ENCODE assay signal across 7 cellular contexts in the genomic region with DNA sequence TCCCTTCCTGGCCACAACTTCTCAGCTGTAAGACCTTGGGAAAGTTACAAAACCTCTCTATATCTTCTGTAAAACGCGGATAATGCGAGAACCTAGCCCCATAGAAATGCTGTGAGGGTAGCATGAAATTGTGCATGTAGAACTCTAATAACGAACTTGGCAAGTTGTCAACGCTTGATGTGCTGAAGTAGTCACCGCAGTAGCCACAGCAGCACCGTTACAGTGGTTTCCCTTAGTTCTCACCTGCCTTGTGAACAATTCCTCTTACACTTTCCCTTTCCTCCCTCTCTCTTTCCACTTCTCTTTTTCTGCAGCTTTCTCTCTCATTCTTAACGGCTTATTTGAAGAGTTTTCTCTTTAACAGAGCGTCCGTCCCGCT. TPM values are rescaled to one million over a fixed set of nuclear protein-coding genes. Genes with fewer than 3 reads are reported as not detected.
DNase-seq lines count a peak whose midpoint lies in the region; ATAC-seq and TF ChIP-seq lines count a peak whose summit lies in the region.

No MANE protein-coding gene starts in this region.

- H3K9ac ChIP-seq in Karpas-422 (ENCODE audit: low read length), result peak overlapping the region; percentile 47

- no peaks in the 10 kb centered on the region for H3K9me2 ChIP-seq in Karpas-422 (replicated peaks; ENCODE audit: insufficient read depth, low read length)

- H3K79me2 ChIP-seq in Karpas-422 (ENCODE audit: low read length), result peaks cover 45% of the 10 kb centered on the region

- POLR2A ChIA-PET in activated CD4-positive, alpha-beta memory T cell treated with anti-CD3 and anti-CD28 coated beads for 36 hours (lab: Charles Lee), result no interaction called here

- DNase-seq in GM13976 (ENCODE audit: low spot score) (peak; percentile 55), Karpas-422 (no peak), heart right ventricle (peak in 1 of 2 donors; percentile 6), mucosa of gallbladder (ENCODE audit: low spot score) (no peak)
- peak; percentile 63 for DNase-seq in activated CD4-positive, alpha-beta memory T cell treated with anti-CD3 and anti-CD28 coated beads for 36 hours

- H3K27ac ChIP-seq in Karpas-422 (ENCODE audit: low read length), result no peak overlapping the region
- peak overlapping the region in 1 of 10 donors; percentile 3 for H3K27ac ChIP-seq in heart right ventricle
- H3K27ac ChIP-seq in skin epidermis, result peak overlapping the region in 2 of 21 experiments; percentile 18 to 55

- no peaks in the 10 kb centered on the region for H3K27me3 Mint-ChIP-seq in activated CD4-positive, alpha-beta memory T cell treated with anti-CD3 and anti-CD28 coated beads for 36 hours

- 1% methylated on average over 11 of the region's 11 CpGs for WGBS in heart right ventricle, 2 donors

- TF ChIP-seq CTCF in GM13976 (IDR thresholded peaks at IDR 0.05; ENCODE audit: borderline replicate concordance, control extremely low read depth, extremely low read depth, insufficient read depth, missing control alignments) (no peak), heart right ventricle (IDR thresholded peaks at IDR 0.05) (no peak)

- H3K4me3 ChIP-seq in Karpas-422 (ENCODE audit: low read length) (peak overlapping the region; percentile 74), heart right ventricle (peak overlapping the region; percentile 51 to 97 (median 80)), skin epidermis (peak overlapping the region; percentile 78 to 93 (median 85))

- H3K36me3 ChIP-seq in Karpas-422 (ENCODE audit: insufficient read depth, low read length) (peaks cover 3% of the 10 kb centered on the region; the same call in 1 of the 2 replicates), heart right ventricle (peaks cover 0 to 3% (median 0%) of the 10 kb centered on the region in 9 donors)

- H4K20me1 ChIP-seq in Karpas-422 (ENCODE audit: insufficient read depth, low read depth, low read length), result no peaks in the 10 kb centered on the region

- in situ Hi-C loops in GM13976 (cut with MboI; ENCODE audit: low sequenced_read_pairs, unreplicated experiment), result no loop called here

- no peaks in the 10 kb centered on the region for H3K27me3 ChIP-seq in Karpas-422 (ENCODE audit: low read length)
- no peaks in the 10 kb centered on the region for H3K27me3 ChIP-seq in heart right ventricle

- peak overlapping the region; percentile 93 for H3K4me3 Mint-ChIP-seq in activated CD4-positive, alpha-beta memory T cell treated with anti-CD3 and anti-CD28 coated beads for 36 hours

- intact Hi-C loops in activated CD4-positive, alpha-beta memory T cell treated with anti-CD3 and anti-CD28 coated beads for 36 hours (cut with micrococcal nuclease), result loop anchor here (1.0 to 5.0 kb wide), 8 partner anchors 39 to 1126 kb away; a partner anchor contains a TSS
- intact Hi-C loops in heart right ventricle (cut with DNase I), result loop anchor here in 8 of 10 donors (5.0 to 10.0 kb wide), 6 partner anchors 146 to 1124 kb away; a partner anchor contains a TSS

- no peaks in the 10 kb centered on the region for H3K9me3 ChIP-seq in Karpas-422 (ENCODE audit: low read length)
- H3K9me3 ChIP-seq in heart right ventricle, result no peaks in the 10 kb centered on the region

- H3K36me3 Mint-ChIP-seq in activated CD4-positive, alpha-beta memory T cell treated with anti-CD3 and anti-CD28 coated beads for 36 hours, result peaks cover 4% of the 10 kb centered on the region

- H3K4me1 Mint-ChIP-seq in activated CD4-positive, alpha-beta memory T cell treated with anti-CD3 and anti-CD28 coated beads for 36 hours (ENCODE audit: low read depth), result peaks cover 47% of the 10 kb centered on the region

- H3K4me1 ChIP-seq in Karpas-422 (ENCODE audit: low read length), result peaks cover 42% of the 10 kb centered on the region
- H3K4me1 ChIP-seq in heart right ventricle, result peaks cover 7 to 45% (median 24%) of the 10 kb centered on the region in 9 donors

- H3K27ac Mint-ChIP-seq in activated CD4-positive, alpha-beta memory T cell treated with anti-CD3 and anti-CD28 coated beads for 36 hours, result peak overlapping the region; percentile 47

- peak overlapping the region; percentile 88 for H3K4me2 ChIP-seq in Karpas-422 (ENCODE audit: low read depth, low read length, poor library complexity, severe bottlenecking)

- H2AFZ ChIP-seq in Karpas-422 (ENCODE audit: low read length), result peak overlapping the region; percentile 72

- CTCF ChIA-PET in activated CD4-positive, alpha-beta memory T cell treated with anti-CD3 and anti-CD28 coated beads for 36 hours (lab: Charles Lee), result interaction anchor here (0.6 to 4.9 kb wide), 6 partner anchors 26 to 1120 kb away, joined by 3 to 72 read pairs (median 4); no protein-coding TSS in a partner anchor

- H3K9me3 Mint-ChIP-seq in activated CD4-positive, alpha-beta memory T cell treated with anti-CD3 and anti-CD28 coated beads for 36 hours, result no peaks in the 10 kb centered on the region

- ATAC-seq in GM21717 (IDR thresholded peaks at IDR 0.05; ENCODE audit: unreplicated experiment) (peak; percentile 62), heart right ventricle (peak in 6 of 8 donors; percentile 1 to 32 (median 10))

RNA-seq across cellular contexts. Expression of a gene that starts 0.4 kb away (rescaled TPM):
- 11.5 and 22.3 TPM in 2 replicates for total RNA-seq in Karpas-422 (2014; rRNA removed; shearing (Covaris generic); ENCODE audit: low replicate concordance)
- total RNA-seq in activated CD4-positive, alpha-beta memory T cell treated with anti-CD3 and anti-CD28 coated beads for 36 hours, result 10 to 100 TPM; 27.9 to 30.1 TPM
- total RNA-seq in heart right ventricle, result 10 to 100 TPM; 13.9 to 24.0 (median 19.7) TPM
- 10 to 100 TPM in 1 of 2 donors, 1 to 10 TPM in 1; 8.0 to 14.3 TPM for polyA plus RNA-seq in heart right ventricle
- 18.8 TPM for total RNA-seq in mucosa of gallbladder

RNA-seq across cellular contexts. Expression of a gene that starts 39.2 kb away (rescaled TPM):
- total RNA-seq in Karpas-422 (2014; rRNA removed; shearing (Covaris generic); ENCODE audit: low replicate concordance), result not detected in 2 replicates
- not detected for total RNA-seq in activated CD4-positive, alpha-beta memory T cell treated with anti-CD3 and anti-CD28 coated beads for 36 hours
- total RNA-seq in heart right ventricle, result 10 to 100 TPM; 10.3 to 26.7 (median 14.6) TPM
- polyA plus RNA-seq in heart right ventricle, result 1 to 10 TPM; 1.5 to 2.2 TPM
- 12.1 TPM for total RNA-seq in mucosa of gallbladder

Comparison
In these comparisons a context has a peak if more than half of its experiments do, and no peak if none do; other contexts are left out.
1. DNase-seq: peak in GM13976 (single experiment) and activated CD4-positive, alpha-beta memory T cell treated with anti-CD3 and anti-CD28 coated beads for 36 hours (single experiment); none in Karpas-422 (single experiment) and mucosa of gallbladder (single experiment).
2. RNA of a gene that starts 39.2 kb away (total RNA-seq): 10.3 to 26.7 TPM in heart right ventricle and 12.1 TPM in mucosa of gallbladder (single experiment); not detected in activated CD4-positive, alpha-beta memory T cell treated with anti-CD3 and anti-CD28 coated beads for 36 hours and not detected in Karpas-422; every median in the first group is over 10 times any median in the second.
3. Peak in every context shown above with its lines, with median percentiles within 50 percentile points of each other: H3K4me3 ChIP-seq.